Comparison of ENCODE assay signal across 8 cellular contexts in the genomic region with DNA sequence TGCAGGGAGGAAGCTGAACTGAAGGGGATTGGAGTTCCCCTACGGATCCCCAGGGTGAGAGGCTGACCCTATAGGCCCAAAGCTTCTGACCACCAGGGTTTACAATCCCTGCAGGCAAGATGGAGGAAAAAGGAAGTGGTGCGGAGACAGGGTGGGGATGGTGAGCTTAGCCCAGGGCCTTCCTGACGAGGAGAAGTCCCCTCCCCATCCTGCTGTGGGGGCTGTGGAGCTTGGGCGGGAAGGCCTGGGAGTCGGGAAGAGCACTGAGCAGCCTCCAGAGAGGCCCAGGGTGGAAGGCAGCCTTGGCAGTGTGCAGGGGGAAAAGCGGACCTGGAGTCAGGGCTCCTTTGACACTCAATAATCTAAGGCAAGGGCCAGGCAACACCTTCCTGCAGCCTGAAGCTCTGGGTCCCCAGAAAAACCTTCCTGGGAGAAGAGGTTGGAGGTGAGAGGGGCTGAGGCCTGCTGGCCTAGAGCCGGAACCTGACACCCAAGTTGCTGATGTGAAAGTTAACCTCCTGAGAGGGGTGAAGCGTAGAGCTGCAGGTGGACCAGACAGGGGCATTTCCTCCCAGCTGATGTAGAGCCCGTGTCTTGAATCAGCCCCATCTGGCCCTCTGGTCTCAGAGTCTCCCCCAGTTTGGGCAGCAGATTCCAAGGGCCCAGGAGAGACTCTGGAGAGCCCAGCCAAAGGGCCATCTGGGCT. TPM values are rescaled to one million over a fixed set of nuclear protein-coding genes. Genes with fewer than 3 reads are reported as not detected.
DNase-seq lines count a peak whose midpoint lies in the region; ATAC-seq and TF ChIP-seq lines count a peak whose summit lies in the region.

No MANE protein-coding gene starts in this region.

- H3K27ac Mint-ChIP-seq in activated T-helper 2 cell treated with anti-CD3 and anti-CD28 coated beads, Interferon-gamma antibody, Interleukin-2, Interleukin-4, amounts not matched to agents 10 μg/mL and 5 μg/mL and 100 μg/mL, durations not matched to agents 14 hours and 24 hours and 36 hours: peak overlapping the region; percentile 100
- peak overlapping the region; percentile 97 for H3K27ac Mint-ChIP-seq in stimulated activated memory B cell treated with anti-CD40 and anti-IgM and Interleukin-4, amounts not matched to agents 10 μg/mL and 1 μg/mL and 100 μg/mL, for 72 hours

- H3K9me3 ChIP-seq in ES-I3 (ENCODE audit: control insufficient read depth, insufficient read depth, low read length) (no peaks in the 10 kb centered on the region), iPS-15b (ENCODE audit: control insufficient read depth, insufficient read depth, low read length) (no peaks in the 10 kb centered on the region)

- no peaks in the 10 kb centered on the region for H3K27me3 ChIP-seq in HL-60 (ENCODE audit: insufficient read depth, poor library complexity, severe bottlenecking)
- no peaks in the 10 kb centered on the region for H3K27me3 ChIP-seq in iPS-15b (ENCODE audit: control insufficient read depth, insufficient read depth, low read length)

- TF ChIP-seq CTCF in HL-60 (IDR thresholded peaks at IDR 0.05; ENCODE audit: insufficient read depth, low read length): no peak

- H3K4me1 Mint-ChIP-seq in activated T-helper 2 cell treated with anti-CD3 and anti-CD28 coated beads, Interferon-gamma antibody, Interleukin-2, Interleukin-4, amounts not matched to agents 10 μg/mL and 5 μg/mL and 100 μg/mL, durations not matched to agents 14 hours and 24 hours and 36 hours (ENCODE audit: low read depth): peaks cover 71% of the 10 kb centered on the region
- peaks cover 98% of the 10 kb centered on the region for H3K4me1 Mint-ChIP-seq in stimulated activated memory B cell treated with anti-CD40 and anti-IgM and Interleukin-4, amounts not matched to agents 10 μg/mL and 1 μg/mL and 100 μg/mL, for 72 hours

- H3K27me3 Mint-ChIP-seq in activated T-helper 2 cell treated with anti-CD3 and anti-CD28 coated beads, Interferon-gamma antibody, Interleukin-2, Interleukin-4, amounts not matched to agents 10 μg/mL and 5 μg/mL and 100 μg/mL, durations not matched to agents 14 hours and 24 hours and 36 hours (ENCODE audit: low read depth): no peaks in the 10 kb centered on the region
- H3K27me3 Mint-ChIP-seq in stimulated activated memory B cell treated with anti-CD40 and anti-IgM and Interleukin-4, amounts not matched to agents 10 μg/mL and 1 μg/mL and 100 μg/mL, for 72 hours: no peaks in the 10 kb centered on the region

- H3K9ac ChIP-seq in ES-I3 (ENCODE audit: low read depth, low read length) (peak overlapping the region; percentile 45), iPS-15b (ENCODE audit: low read depth, low read length) (peak overlapping the region; percentile 79)

- peak overlapping the region; percentile 95 for H3K4me3 Mint-ChIP-seq in activated T-helper 2 cell treated with anti-CD3 and anti-CD28 coated beads, Interferon-gamma antibody, Interleukin-2, Interleukin-4, amounts not matched to agents 10 μg/mL and 5 μg/mL and 100 μg/mL, durations not matched to agents 14 hours and 24 hours and 36 hours (ENCODE audit: low read depth)
- H3K4me3 Mint-ChIP-seq in stimulated activated memory B cell treated with anti-CD40 and anti-IgM and Interleukin-4, amounts not matched to agents 10 μg/mL and 1 μg/mL and 100 μg/mL, for 72 hours: peak overlapping the region; percentile 80

- H3K27ac ChIP-seq in HL-60 (replicated peaks): peak overlapping the region; percentile 91

- ATAC-seq in GM21381 (IDR thresholded peaks at IDR 0.05; ENCODE audit: unreplicated experiment): peak; percentile 10
- ATAC-seq in stimulated activated memory B cell treated with anti-CD40 and anti-IgM and Interleukin-4, amounts not matched to agents 10 μg/mL and 1 μg/mL and 100 μg/mL, for 72 hours: peak; percentile 62

- DNase-seq in HL-60 (ENCODE audit: low read depth in 1 of 2, low spot score in 1 of 2) (peak; percentile 70 to 82), SHP77 treated with DMSO at 0.1 percent for 48 hours (lab: John Stamatoyannopoulos, UW) (no peak), midbrain (lab: John Stamatoyannopoulos, UW) (no peak)
- DNase-seq in activated T-helper 2 cell treated with anti-CD3 and anti-CD28 coated beads, Interferon-gamma antibody, Interleukin-2, Interleukin-4, amounts not matched to agents 10 μg/mL and 5 μg/mL and 100 μg/mL, durations not matched to agents 14 hours and 24 hours and 36 hours (ENCODE audit: low spot score): peak; percentile 24

- peaks cover 68% of the 10 kb centered on the region for H3K4me1 ChIP-seq in ES-I3 (ENCODE audit: insufficient read depth, low read length)
- H3K4me1 ChIP-seq in iPS-15b (ENCODE audit: control insufficient read depth, insufficient read depth, low read length): peaks cover 47% of the 10 kb centered on the region

- intact Hi-C loops in activated T-helper 2 cell treated with anti-CD3 and anti-CD28 coated beads, Interferon-gamma antibody, Interleukin-2, Interleukin-4, amounts not matched to agents 10 μg/mL and 5 μg/mL and 100 μg/mL, durations not matched to agents 14 hours and 24 hours and 36 hours (cut with micrococcal nuclease): loop anchor here (1.0 to 10.0 kb wide), 7 partner anchors 19 to 1439 kb away; a partner anchor contains a TSS

- H3K36me3 ChIP-seq in ES-I3 (ENCODE audit: insufficient read depth, low read length): no peaks in the 10 kb centered on the region
- no peaks in the 10 kb centered on the region for H3K36me3 ChIP-seq in iPS-15b (ENCODE audit: control insufficient read depth, insufficient read depth, low read length)

- H3K4me3 ChIP-seq in HL-60 (replicated peaks; ENCODE audit: insufficient read depth, low read length) (peak overlapping the region; percentile 44), iPS-15b (ENCODE audit: low read depth, low read length) (peak overlapping the region; percentile 51)

- peaks cover 4% of the 10 kb centered on the region for H3K9me3 Mint-ChIP-seq in activated T-helper 2 cell treated with anti-CD3 and anti-CD28 coated beads, Interferon-gamma antibody, Interleukin-2, Interleukin-4, amounts not matched to agents 10 μg/mL and 5 μg/mL and 100 μg/mL, durations not matched to agents 14 hours and 24 hours and 36 hours
- H3K9me3 Mint-ChIP-seq in stimulated activated memory B cell treated with anti-CD40 and anti-IgM and Interleukin-4, amounts not matched to agents 10 μg/mL and 1 μg/mL and 100 μg/mL, for 72 hours: no peaks in the 10 kb centered on the region

- H3K36me3 Mint-ChIP-seq in activated T-helper 2 cell treated with anti-CD3 and anti-CD28 coated beads, Interferon-gamma antibody, Interleukin-2, Interleukin-4, amounts not matched to agents 10 μg/mL and 5 μg/mL and 100 μg/mL, durations not matched to agents 14 hours and 24 hours and 36 hours (ENCODE audit: low read depth): peaks cover 81% of the 10 kb centered on the region
- peaks cover 14% of the 10 kb centered on the region for H3K36me3 Mint-ChIP-seq in stimulated activated memory B cell treated with anti-CD40 and anti-IgM and Interleukin-4, amounts not matched to agents 10 μg/mL and 1 μg/mL and 100 μg/mL, for 72 hours

RNA-seq across cellular contexts. Expression of a gene that starts 6.1 kb away (rescaled TPM):
- 251 and 253 TPM in 2 replicates for total RNA-seq in activated T-helper 2 cell treated with anti-CD3 and anti-CD28 coated beads, Interferon-gamma antibody, Interleukin-2, Interleukin-4, amounts not matched to agents 10 μg/mL and 5 μg/mL and 100 μg/mL, durations not matched to agents 14 hours and 24 hours and 36 hours

RNA-seq across cellular contexts. Expression of a gene that starts 40.6 kb away (rescaled TPM):
- 7.3 and 7.4 TPM in 2 replicates for total RNA-seq in activated T-helper 2 cell treated with anti-CD3 and anti-CD28 coated beads, Interferon-gamma antibody, Interleukin-2, Interleukin-4, amounts not matched to agents 10 μg/mL and 5 μg/mL and 100 μg/mL, durations not matched to agents 14 hours and 24 hours and 36 hours

RNA-seq across cellular contexts. Expression of a gene that starts 55.0 kb away (rescaled TPM):
- total RNA-seq in activated T-helper 2 cell treated with anti-CD3 and anti-CD28 coated beads, Interferon-gamma antibody, Interleukin-2, Interleukin-4, amounts not matched to agents 10 μg/mL and 5 μg/mL and 100 μg/mL, durations not matched to agents 14 hours and 24 hours and 36 hours: 1.8 and 2.7 TPM in 2 replicates

Comparison
In these comparisons a context has a peak if more than half of its experiments do, and no peak if none do; other contexts are left out.
1. DNase-seq: peak in HL-60 (2 of 2) and activated T-helper 2 cell treated with anti-CD3 and anti-CD28 coated beads, Interferon-gamma antibody, Interleukin-2, Interleukin-4, amounts not matched to agents 10 μg/mL and 5 μg/mL and 100 μg/mL, durations not matched to agents 14 hours and 24 hours and 36 hours (single experiment); none in SHP77 treated with DMSO at 0.1 percent for 48 hours (single experiment) and midbrain (single experiment).